31 cellular contexts compared by ENCODE assay signal in the genomic region with DNA sequence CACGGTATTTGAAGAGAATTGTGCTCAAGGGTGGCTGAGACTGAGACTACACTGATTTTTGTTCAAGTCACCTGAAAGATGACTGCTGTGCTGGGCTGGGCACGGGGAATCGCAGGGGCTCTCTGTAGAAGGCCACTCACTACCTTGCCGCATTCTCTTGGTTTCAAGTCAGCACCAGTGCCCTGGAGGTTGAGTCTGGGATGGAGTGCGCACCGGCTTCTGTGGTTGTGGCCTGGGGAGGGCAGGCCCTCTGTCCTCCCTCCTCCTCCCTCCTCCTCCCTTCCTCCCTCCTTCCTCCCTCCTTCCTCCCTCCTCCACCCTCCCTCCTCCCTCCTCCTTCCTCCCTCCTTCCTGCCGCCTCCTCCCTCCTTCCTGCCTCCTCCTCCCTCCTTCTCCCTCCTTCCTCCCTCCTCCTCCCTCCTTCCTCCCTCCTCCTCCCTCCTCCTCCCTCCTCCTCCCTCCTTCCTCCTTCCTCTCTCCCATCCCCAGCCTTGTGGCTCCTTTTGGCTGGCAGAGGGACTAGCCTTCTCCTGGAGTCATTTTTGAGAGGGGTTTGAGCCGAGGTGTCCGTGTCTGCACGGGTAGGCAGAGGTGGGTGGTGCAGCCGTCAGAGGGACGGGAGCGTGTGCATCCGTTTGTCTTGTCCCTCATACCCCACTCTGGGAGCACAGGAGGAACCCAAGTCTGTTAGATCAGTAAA. TPM values are rescaled to one million over a fixed set of nuclear protein-coding genes. Genes with fewer than 3 reads are reported as not detected.
DNase-seq lines count a peak whose midpoint lies in the region; ATAC-seq, FAIRE-seq and TF ChIP-seq lines count a peak whose summit lies in the region.
"Had no signal": no experiment of that assay in that cellular context is flagged by ENCODE, and none has a peak within 500 bp of the region (broad histone marks: within the 10 kb centered on the region; RNA-seq: fewer than 3 reads in every experiment).

No MANE protein-coding gene starts in this region.

- H3K27me3 ChIP-seq in right cardiac atrium (ENCODE audit: control insufficient read depth, insufficient read depth), result no peaks in the 10 kb centered on the region
- H3K27me3 ChIP-seq in ovary, result no peaks in the 10 kb centered on the region
- H3K27me3 ChIP-seq: cardiac muscle cell, esophagus squamous epithelium, heart right ventricle, Peyer's patch, vagina had no signal

- no peak for TF ChIP-seq EP300 in ovary (IDR thresholded peaks at IDR 0.05)

- WGBS in right cardiac atrium, result 86% methylated on average over 14 of the region's 14 CpGs
- 83 to 84% (median 84%) methylated on average over 14 of the region's 14 CpGs for WGBS in ovary, 3 donors

- no peak for ATAC-seq in right cardiac atrium
- no peak for ATAC-seq in central memory CD8-positive, alpha-beta T cell (replicated peaks; ENCODE audit: extremely low read depth, poor library complexity, severe bottlenecking)
- peak in 1 of 2 donors; percentile 29 for ATAC-seq in stimulated activated naive B cell treated with anti-CD40 and anti-IgM and Interleukin-4, amounts not matched to agents 10 μg/mL and 1 μg/mL and 100 μg/mL, for 72 hours (replicated peaks)
- ATAC-seq: heart right ventricle, lower lobe of right lung, sciatic nerve, T-cell had no signal

- H3K9me3 Mint-ChIP-seq in central memory CD8-positive, alpha-beta T cell, result no peaks in the 10 kb centered on the region
- no peaks in the 10 kb centered on the region for H3K9me3 Mint-ChIP-seq in stimulated activated naive B cell treated with anti-CD40 and anti-IgM and Interleukin-4, amounts not matched to agents 10 μg/mL and 1 μg/mL and 100 μg/mL, for 72 hours
- H3K9me3 Mint-ChIP-seq: activated naive CD4-positive, alpha-beta T cell treated with anti-CD3 and anti-CD28 coated beads, Interleukin-2, amount 50 U/mL, for 24 hours; activated T-helper 1 cell treated with anti-CD3 and anti-CD28 coated beads, Interleukin-12 subunit alpha, Interleukin-12 subunit beta, Interleukin-2, Interleukin-4 antibody, amounts not matched to agents 30 ng/mL and 10 ng/mL and 1 ng/mL, durations not matched to agents 14 hours and 24 hours and 36 hours; T-cell had no signal

- no peak overlapping the region for H3K4me3 Mint-ChIP-seq in central memory CD8-positive, alpha-beta T cell
- H3K4me3 Mint-ChIP-seq in stimulated activated naive B cell treated with anti-CD40 and anti-IgM and Interleukin-4, amounts not matched to agents 10 μg/mL and 1 μg/mL and 100 μg/mL, for 72 hours, result no peak overlapping the region
- H3K4me3 Mint-ChIP-seq: activated naive CD4-positive, alpha-beta T cell treated with anti-CD3 and anti-CD28 coated beads, Interleukin-2, amount 50 U/mL, for 24 hours; activated T-helper 1 cell treated with anti-CD3 and anti-CD28 coated beads, Interleukin-12 subunit alpha, Interleukin-12 subunit beta, Interleukin-2, Interleukin-4 antibody, amounts not matched to agents 30 ng/mL and 10 ng/mL and 1 ng/mL, durations not matched to agents 14 hours and 24 hours and 36 hours; T-cell had no signal

- no peaks in the 10 kb centered on the region for H3K4me1 ChIP-seq in right cardiac atrium (ENCODE audit: control insufficient read depth, insufficient read depth, low read length)
- H3K4me1 ChIP-seq in ovary (ENCODE audit: insufficient read depth), result no peaks in the 10 kb centered on the region
- H3K4me1 ChIP-seq: heart right ventricle, lower lobe of right lung, Peyer's patch, vagina had no signal

- no peaks in the 10 kb centered on the region for H3K27me3 Mint-ChIP-seq in central memory CD8-positive, alpha-beta T cell
- H3K27me3 Mint-ChIP-seq in stimulated activated naive B cell treated with anti-CD40 and anti-IgM and Interleukin-4, amounts not matched to agents 10 μg/mL and 1 μg/mL and 100 μg/mL, for 72 hours, result no peaks in the 10 kb centered on the region
- H3K27me3 Mint-ChIP-seq: activated naive CD4-positive, alpha-beta T cell treated with anti-CD3 and anti-CD28 coated beads, Interleukin-2, amount 50 U/mL, for 24 hours; T-cell had no signal

- no peaks in the 10 kb centered on the region for H3K36me3 ChIP-seq in ovary

- DNase-seq in right cardiac atrium, result peak in 2 of 3 donors; percentile 9 to 46
- no peak for DNase-seq in cardiac septum (ENCODE audit: low spot score)
- DNase-seq in HTR-8/SVneo (ENCODE audit: insufficient read length, low spot score), result no peak
- DNase-seq in central memory CD8-positive, alpha-beta T cell (ENCODE audit: low spot score in 2 of 2), result no peak
- DNase-seq in stimulated activated naive B cell treated with anti-CD40 and anti-IgM and Interleukin-4, amounts not matched to agents 10 μg/mL and 1 μg/mL and 100 μg/mL, for 72 hours, result no peak
- DNase-seq in ovary, result no peak
- no peak for DNase-seq in stimulated activated CD4-positive, alpha-beta T cell treated with anti-CD3 and anti-CD28 coated beads, Interleukin-15, amount 100 ng/mL, for 24 hours
- DNase-seq in NCI-H187 treated with DMSO at 0.1 percent for 48 hours (lab: John Stamatoyannopoulos, UW), result no peak
- DNase-seq: activated CD8-positive, alpha-beta memory T cell treated with anti-CD3 and anti-CD28 coated beads for 24 hours; anterior cingulate cortex; EL; esophagus squamous epithelium; foreskin melanocyte; kidney glomerular epithelial cell; lower lobe of right lung; NCI-H1105 treated with DMSO at 0.1 percent for 48 hours; NCI-H2081; NCI-H345; Peyer's patch; stimulated activated CD4-positive, alpha-beta T cell treated with anti-CD3 and anti-CD28 coated beads, Interleukin-4, amount 100 ng/mL, for 4 hours; stimulated activated naive CD4-positive, alpha-beta T cell; T-cell had no signal

- TF ChIP-seq CTCF in ovary (IDR thresholded peaks at IDR 0.05), result no peak

- no peak overlapping the region for H3K4me3 ChIP-seq in right cardiac atrium (ENCODE audit: low read length)
- no peak overlapping the region for H3K4me3 ChIP-seq in ovary
- H3K4me3 ChIP-seq: cardiac muscle cell, esophagus squamous epithelium, heart right ventricle, lower lobe of right lung, Peyer's patch, thoracic aorta, vagina had no signal

- H3K36me3 Mint-ChIP-seq in central memory CD8-positive, alpha-beta T cell (ENCODE audit: insufficient read depth), result peaks cover 46% of the 10 kb centered on the region
- peaks cover 42 to 47% of the 10 kb centered on the region in 2 donors for H3K36me3 Mint-ChIP-seq in stimulated activated naive B cell treated with anti-CD40 and anti-IgM and Interleukin-4, amounts not matched to agents 10 μg/mL and 1 μg/mL and 100 μg/mL, for 72 hours

- TF ChIP-seq POLR2A in ovary (IDR thresholded peaks at IDR 0.05), result no peak

- H3K27ac Mint-ChIP-seq in central memory CD8-positive, alpha-beta T cell (ENCODE audit: low read depth), result peak overlapping the region; percentile 38
- H3K27ac Mint-ChIP-seq in stimulated activated naive B cell treated with anti-CD40 and anti-IgM and Interleukin-4, amounts not matched to agents 10 μg/mL and 1 μg/mL and 100 μg/mL, for 72 hours, result peak overlapping the region; percentile 54
- H3K27ac Mint-ChIP-seq: activated T-helper 1 cell treated with anti-CD3 and anti-CD28 coated beads, Interleukin-12 subunit alpha, Interleukin-12 subunit beta, Interleukin-2, Interleukin-4 antibody, amounts not matched to agents 30 ng/mL and 10 ng/mL and 1 ng/mL, durations not matched to agents 14 hours and 24 hours and 36 hours; T-cell had no signal

- H3K9me3 ChIP-seq in right cardiac atrium (ENCODE audit: control insufficient read depth, low read length), result no peaks in the 10 kb centered on the region
- no peaks in the 10 kb centered on the region for H3K9me3 ChIP-seq in ovary
- H3K9me3 ChIP-seq: esophagus squamous epithelium, heart right ventricle, lower lobe of right lung, Peyer's patch, thoracic aorta, vagina had no signal

- H3K27ac ChIP-seq in right cardiac atrium (ENCODE audit: low read length) (no peak overlapping the region), ovary (no peak overlapping the region)
- H3K27ac ChIP-seq: C4-2B, cardiac muscle cell, esophagus squamous epithelium, heart right ventricle, lower lobe of right lung, Peyer's patch, thoracic aorta, vagina had no signal

- intact Hi-C loops in right cardiac atrium (cut with DNase I) (no loop called here), cardiac septum (cut with DNase I) (no loop called here), ovary (cut with DNase I) (no loop called here)

- FAIRE-seq in HTR-8/SVneo (lab: Jason Lieb, UNC), result peak; percentile 26
- FAIRE-seq: GM12891 had no signal

- H3K4me1 Mint-ChIP-seq in central memory CD8-positive, alpha-beta T cell, result peaks cover 12% of the 10 kb centered on the region
- peaks cover 8 to 10% of the 10 kb centered on the region in 2 donors for H3K4me1 Mint-ChIP-seq in stimulated activated naive B cell treated with anti-CD40 and anti-IgM and Interleukin-4, amounts not matched to agents 10 μg/mL and 1 μg/mL and 100 μg/mL, for 72 hours

RNA-seq across cellular contexts. Expression of gene RER1, which starts 9.5 kb away (rescaled TPM):
- total RNA-seq in right cardiac atrium (10 to 100 TPM; 83.6 to 93.9 (median 89.6) TPM), cardiac septum (81.9 TPM), ovary (100 to 1,000 TPM in 3 of 7 donors, 10 to 100 TPM in 4; 51.0 to 130 (median 99.0) TPM)
- polyA plus RNA-seq in right cardiac atrium (50.3 TPM), ovary (100 to 1,000 TPM in 1 of 2 donors, 10 to 100 TPM in 1; 66.0 to 224 TPM)

RNA-seq across cellular contexts. Expression of gene MORN1, which starts 9.7 kb away (rescaled TPM):
- total RNA-seq in right cardiac atrium (1 to 10 TPM; 3.2 to 5.1 (median 4.2) TPM), cardiac septum (3.6 TPM), ovary (10 to 100 TPM; 15.6 to 24.2 (median 17.8) TPM)
- polyA plus RNA-seq in right cardiac atrium (4.1 TPM), ovary (1 to 10 TPM; 1.7 to 8.6 TPM)

RNA-seq across cellular contexts. Expression of gene PEX10, which starts 11.3 kb away (rescaled TPM):
- total RNA-seq in right cardiac atrium (10 to 100 TPM; 11.4 to 15.5 (median 13.6) TPM), cardiac septum (18.1 TPM), ovary (10 to 100 TPM; 14.4 to 25.9 (median 23.0) TPM)
- polyA plus RNA-seq in right cardiac atrium (16.0 TPM), ovary (10 to 100 TPM; 14.5 to 19.3 TPM)

Comparison
In these comparisons a context has a peak if more than half of its experiments do, and no peak if none do; other contexts are left out.
1. DNase-seq: peak in right cardiac atrium (2 of 3); none in cardiac septum (single experiment), HTR-8/SVneo (single experiment), central memory CD8-positive, alpha-beta T cell (0 of 2), stimulated activated naive B cell treated with anti-CD40 and anti-IgM and Interleukin-4, amounts not matched to agents 10 μg/mL and 1 μg/mL and 100 μg/mL, for 72 hours (single experiment), ovary (0 of 5), stimulated activated CD4-positive, alpha-beta T cell treated with anti-CD3 and anti-CD28 coated beads, Interleukin-15, amount 100 ng/mL, for 24 hours (single experiment) and NCI-H187 treated with DMSO at 0.1 percent for 48 hours (single experiment).